Comparison of ENCODE assay signal across 10 cellular contexts in genomic region chr12:120724720-120725119, GRCh38. TPM values are rescaled to one million over a fixed set of nuclear protein-coding genes. Genes with fewer than 3 reads are reported as not detected.
DNase-seq lines count a peak whose midpoint lies in the region; ATAC-seq and TF ChIP-seq lines count a peak whose summit lies in the region.
"Had no signal": no experiment of that assay in that cellular context is flagged by ENCODE, and none has a peak within 500 bp of the region (broad histone marks: within the 10 kb centered on the region; RNA-seq: fewer than 3 reads in every experiment).

No MANE protein-coding gene starts in this region.

- H3K9me2 ChIP-seq in hepatocyte (replicated peaks; ENCODE audit: insufficient read depth) = no peaks in the 10 kb centered on the region

- WGBS in hepatocyte (ENCODE audit: low lambda C conversion rate, missing lambda C conversion rate) = 77% methylated on average over 5 of the region's 5 CpGs

- H4K20me1 ChIP-seq in hepatocyte (ENCODE audit: insufficient read depth, poor library complexity, severe bottlenecking) = no peaks in the 10 kb centered on the region

- peaks cover 17% of the 10 kb centered on the region for H3K79me2 ChIP-seq in hepatocyte

- no peaks in the 10 kb centered on the region for H3K27me3 Mint-ChIP-seq in activated T-cell treated with anti-CD3 and anti-CD28 coated beads, Interleukin-2, amount 50 U/mL, for 72 hours (ENCODE audit: low read depth)
- H3K27me3 Mint-ChIP-seq in WTC11 (ENCODE audit: low read depth) = peaks cover 4% of the 10 kb centered on the region; the same call in 1 of the 2 replicates
- H3K27me3 Mint-ChIP-seq in stimulated activated naive B cell treated with anti-CD40 and anti-IgM and Interleukin-4, amounts not matched to agents 10 μg/mL and 1 μg/mL and 100 μg/mL, for 72 hours = no peaks in the 10 kb centered on the region

- H3K4me1 Mint-ChIP-seq in activated T-cell treated with anti-CD3 and anti-CD28 coated beads, Interleukin-2, amount 50 U/mL, for 72 hours (ENCODE audit: low read depth) = peaks cover 28% of the 10 kb centered on the region
- H3K4me1 Mint-ChIP-seq in WTC11 = peaks cover 13% of the 10 kb centered on the region
- H3K4me1 Mint-ChIP-seq in stimulated activated naive B cell treated with anti-CD40 and anti-IgM and Interleukin-4, amounts not matched to agents 10 μg/mL and 1 μg/mL and 100 μg/mL, for 72 hours = peaks cover 21 to 41% of the 10 kb centered on the region in 2 donors

- H3K36me3 ChIP-seq in hepatocyte (replicated peaks; ENCODE audit: insufficient read depth, low read depth) = no peaks in the 10 kb centered on the region

- H3K9me3 Mint-ChIP-seq in activated T-cell treated with anti-CD3 and anti-CD28 coated beads, Interleukin-2, amount 50 U/mL, for 72 hours = no peaks in the 10 kb centered on the region
- H3K9me3 Mint-ChIP-seq in WTC11 = no peaks in the 10 kb centered on the region
- H3K9me3 Mint-ChIP-seq in stimulated activated naive B cell treated with anti-CD40 and anti-IgM and Interleukin-4, amounts not matched to agents 10 μg/mL and 1 μg/mL and 100 μg/mL, for 72 hours = no peaks in the 10 kb centered on the region

- H3K27ac ChIP-seq in hepatocyte = no peak overlapping the region
- H3K27ac ChIP-seq: foreskin keratinocyte had no signal

- peaks cover 0 to 11% of the 10 kb centered on the region in 2 donors for H3K36me3 Mint-ChIP-seq in activated T-cell treated with anti-CD3 and anti-CD28 coated beads, Interleukin-2, amount 50 U/mL, for 72 hours (ENCODE audit: insufficient read depth in 2 of 2)
- H3K36me3 Mint-ChIP-seq in WTC11 = peaks cover 39% of the 10 kb centered on the region
- H3K36me3 Mint-ChIP-seq in stimulated activated naive B cell treated with anti-CD40 and anti-IgM and Interleukin-4, amounts not matched to agents 10 μg/mL and 1 μg/mL and 100 μg/mL, for 72 hours = peaks cover 38 to 46% of the 10 kb centered on the region in 2 donors

- peak overlapping the region; percentile 82 to 92 for H3K4me3 Mint-ChIP-seq in activated T-cell treated with anti-CD3 and anti-CD28 coated beads, Interleukin-2, amount 50 U/mL, for 72 hours
- peak overlapping the region; percentile 70 for H3K4me3 Mint-ChIP-seq in WTC11
- H3K4me3 Mint-ChIP-seq in stimulated activated naive B cell treated with anti-CD40 and anti-IgM and Interleukin-4, amounts not matched to agents 10 μg/mL and 1 μg/mL and 100 μg/mL, for 72 hours = peak overlapping the region; percentile 92 to 95

- H2AFZ ChIP-seq in hepatocyte = no peak overlapping the region

- H3K9me3 ChIP-seq in hepatocyte (ENCODE audit: low read depth) = no peaks in the 10 kb centered on the region

- H3K4me3 ChIP-seq in hepatocyte = no peak overlapping the region

- DNase-seq in activated T-cell treated with anti-CD3 and anti-CD28 coated beads, Interleukin-2, amount 50 U/mL, for 72 hours = no peak
- no peak for DNase-seq in activated T-cell treated with anti-CD3 and anti-CD28 coated beads, Interleukin-2, amount 50 U/mL, for 1 hour
- DNase-seq in WTC11 (ENCODE audit: low spot score) (no peak), hepatocyte (ENCODE audit: low spot score) (no peak), occipital lobe (lab: John Stamatoyannopoulos, UW) (no peak)
- no peak for DNase-seq in stimulated activated naive B cell treated with anti-CD40 and anti-IgM and Interleukin-4, amounts not matched to agents 10 μg/mL and 1 μg/mL and 100 μg/mL, for 72 hours
- DNase-seq: cerebellar nuclear complex, foreskin keratinocyte had no signal

- H3K27ac Mint-ChIP-seq in activated T-cell treated with anti-CD3 and anti-CD28 coated beads, Interleukin-2, amount 50 U/mL, for 72 hours = no peak overlapping the region
- H3K27ac Mint-ChIP-seq in WTC11 = no peak overlapping the region
- no peak overlapping the region for H3K27ac Mint-ChIP-seq in stimulated activated naive B cell treated with anti-CD40 and anti-IgM and Interleukin-4, amounts not matched to agents 10 μg/mL and 1 μg/mL and 100 μg/mL, for 72 hours

- H3K4me2 ChIP-seq in hepatocyte = peak overlapping the region; percentile 92

- H3K4me1 ChIP-seq in hepatocyte (ENCODE audit: insufficient read depth) = peaks cover 21% of the 10 kb centered on the region
- H3K4me1 ChIP-seq: foreskin keratinocyte had no signal

- POLR2A ChIA-PET in WTC11 (lab: Charles Lee) = no interaction called here

- H3K27me3 ChIP-seq in hepatocyte = no peaks in the 10 kb centered on the region
- H3K27me3 ChIP-seq: foreskin keratinocyte had no signal

- CTCF ChIA-PET in WTC11 (lab: Charles Lee) = interaction anchor here (0.8 to 1.5 kb wide), 10 partner anchors 13 to 335 kb away, joined by 3 to 6 read pairs (median 3); partner anchors contain the start of genes CABP1 and POP5

- TF ChIP-seq CTCF in WTC11 (IDR thresholded peaks at IDR 0.05) (no peak), hepatocyte (IDR thresholded peaks at IDR 0.05; ENCODE audit: poor library complexity) (no peak)

- ATAC-seq in activated T-cell treated with anti-CD3 and anti-CD28 coated beads, Interleukin-2, amount 50 U/mL, for 72 hours (replicated peaks in 1 of 2) = no peak
- ATAC-seq in WTC11 (no peak), GM18519 (IDR thresholded peaks at IDR 0.05; ENCODE audit: low FRiP score, unreplicated experiment) (no peak), HG02678 (IDR thresholded peaks at IDR 0.05; ENCODE audit: unreplicated experiment) (no peak)
- ATAC-seq in stimulated activated naive B cell treated with anti-CD40 and anti-IgM and Interleukin-4, amounts not matched to agents 10 μg/mL and 1 μg/mL and 100 μg/mL, for 72 hours (replicated peaks) = no peak

TF ChIP-seq in WTC11, 78 proteins besides CTCF, POLR2A, EP300 and RAD21:
- no peak for TF ChIP-seq JAZF1 (CRISPR knock-in tag; IDR thresholded peaks at IDR 0.05)
- TF ChIP-seq FOXK1 (CRISPR knock-in tag; IDR thresholded peaks at IDR 0.05) = no peak
- TF ChIP-seq JUN (CRISPR knock-in tag; IDR thresholded peaks at IDR 0.05) = no peak
TF ChIP-seq in WTC11: peak in this region for 0.

RNA-seq across cellular contexts. Expression of gene ACADS, which starts 0.9 kb away (rescaled TPM):
- total RNA-seq in activated T-cell treated with anti-CD3 and anti-CD28 coated beads, Interleukin-2, amount 50 U/mL, for 72 hours = 10 to 100 TPM; 17.8 to 20.0 TPM
- total RNA-seq in WTC11 (2021) (11.0 to 12.6 TPM (median 11.6 TPM) in 3 replicates), hepatocyte (53.5 and 59.6 TPM in 2 replicates), occipital lobe (4.2 TPM)
- polyA plus RNA-seq in hepatocyte = 58.0 and 66.8 TPM in 2 replicates

RNA-seq across cellular contexts. Expression of gene UNC119B, which starts 14.5 kb away (rescaled TPM):
- 10 to 100 TPM; 31.2 to 40.5 TPM for total RNA-seq in activated T-cell treated with anti-CD3 and anti-CD28 coated beads, Interleukin-2, amount 50 U/mL, for 72 hours
- 49.9 to 53.3 TPM (median 50.3 TPM) in 3 replicates for total RNA-seq in WTC11 (2021)
- total RNA-seq in hepatocyte = 24.7 and 26.0 TPM in 2 replicates
- polyA plus RNA-seq in hepatocyte = 5.2 and 10.9 TPM in 2 replicates
- total RNA-seq in occipital lobe = 11.9 TPM

RNA-seq across cellular contexts. Expression of gene MLEC, which starts 37.8 kb away (rescaled TPM):
- 10 to 100 TPM; 75.7 to 88.9 TPM for total RNA-seq in activated T-cell treated with anti-CD3 and anti-CD28 coated beads, Interleukin-2, amount 50 U/mL, for 72 hours
- 221 to 278 TPM (median 253 TPM) in 3 replicates for total RNA-seq in WTC11 (2021)
- 132 and 135 TPM in 2 replicates for total RNA-seq in hepatocyte
- polyA plus RNA-seq in hepatocyte = 210 and 227 TPM in 2 replicates
- total RNA-seq in occipital lobe = 41.5 TPM
